ENCODE assay signal across 16 cellular contexts in the genomic region with DNA sequence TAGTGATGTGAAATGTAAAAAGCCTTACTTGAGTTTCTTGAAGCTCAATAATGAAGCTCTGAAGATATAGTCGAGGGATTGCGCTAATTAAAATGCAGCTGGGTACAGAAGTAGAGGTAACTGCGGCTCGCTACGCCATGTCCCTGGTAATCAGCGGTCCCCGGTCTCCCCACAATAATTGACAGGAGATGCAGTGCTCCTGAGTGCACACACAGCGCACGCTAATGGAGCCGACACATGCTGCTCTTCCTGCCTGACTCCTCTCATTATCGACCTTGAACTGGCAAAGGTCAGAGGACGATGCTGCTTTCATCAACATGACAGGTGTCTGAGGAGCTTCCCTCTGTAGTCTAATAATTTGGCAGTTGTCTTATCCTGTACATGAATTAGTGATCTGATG.
DNase-seq lines count a peak whose midpoint lies in the region; ATAC-seq and TF ChIP-seq lines count a peak whose summit lies in the region.
"Had no signal": no experiment of that assay in that cellular context is flagged by ENCODE, and none has a peak within 500 bp of the region (broad histone marks: within the 10 kb centered on the region; RNA-seq: fewer than 3 reads in every experiment).

No MANE protein-coding gene starts in this region.

- H3K27me3 ChIP-seq in GM23338 (ENCODE audit: insufficient read depth): no peaks in the 10 kb centered on the region
- no peaks in the 10 kb centered on the region for H3K27me3 ChIP-seq in HUES6 (ENCODE audit: control insufficient read depth, insufficient read depth, low read length)
- H3K27me3 ChIP-seq in neuronal stem cell (ENCODE audit: control insufficient read depth in 3 of 3, insufficient read depth in 3 of 3, low read depth in 1 of 3, low read length in 3 of 3): no peaks in the 10 kb centered on the region

- no peak overlapping the region for H3K4me3 Mint-ChIP-seq in GM23338
- H3K4me3 Mint-ChIP-seq in glutamatergic neuron (ENCODE audit: unreplicated experiment): no peak overlapping the region
- H3K4me3 Mint-ChIP-seq: B cell; CD4-positive, alpha-beta T cell had no signal

- TF ChIP-seq CTCF in GM23338 (conservative IDR thresholded peaks at IDR 0.05; ENCODE audit: low read depth in 2 of 2) (no peak), glutamatergic neuron (IDR thresholded peaks at IDR 0.05; ENCODE audit: partially characterized antibody, unreplicated experiment) (no peak)

- peak; percentile 31; the same call in 2 of the 3 replicates for ATAC-seq in GM23338

- H3K4me1 Mint-ChIP-seq in GM23338 (peaks cover 50% of the 10 kb centered on the region), glutamatergic neuron (ENCODE audit: low read depth, unreplicated experiment) (peaks cover 8% of the 10 kb centered on the region)
- H3K4me1 Mint-ChIP-seq: B cell had no signal

- peak overlapping the region; percentile 62 for H3K18ac ChIP-seq in neuronal stem cell (ENCODE audit: low read length)

- H3K4me1 ChIP-seq in GM23338 (ENCODE audit: insufficient read depth) (peaks cover 48% of the 10 kb centered on the region), HUES6 (ENCODE audit: control insufficient read depth, insufficient read depth, low read length) (peaks cover 30% of the 10 kb centered on the region), neuronal stem cell (ENCODE audit: control insufficient read depth in 2 of 2, insufficient read depth in 1 of 2, low read depth in 1 of 2, low read length in 2 of 2) (peaks cover 6 to 16% of the 10 kb centered on the region in 2 donors)

- H3K9me3 ChIP-seq in HUES6 (ENCODE audit: control insufficient read depth, insufficient read depth, low read depth, low read length) (no peaks in the 10 kb centered on the region), neuronal stem cell (replicated peaks in 1 of 2; ENCODE audit: control insufficient read depth in 2 of 2, insufficient read depth in 1 of 2, low read depth in 1 of 2, low read length in 2 of 2) (no peaks in the 10 kb centered on the region)
- H3K9me3 ChIP-seq: HAP-1 had no signal

- H3K4me2 ChIP-seq in GM23338 (peak overlapping the region; percentile 31), neuronal stem cell (ENCODE audit: insufficient read depth, low read length, poor library complexity, severe bottlenecking) (no peak overlapping the region)

- H2BK12ac ChIP-seq in neuronal stem cell (ENCODE audit: low read length): no peak overlapping the region

- peak overlapping the region; percentile 33 for H3K9ac ChIP-seq in HUES6 (ENCODE audit: low read length)
- no peak overlapping the region for H3K9ac ChIP-seq in neuronal stem cell (ENCODE audit: low read depth, low read length, poor library complexity)

- no peak overlapping the region for H4K91ac ChIP-seq in neuronal stem cell (ENCODE audit: low read depth, low read length, poor library complexity)

- H3K79me2 ChIP-seq in GM23338 (replicated peaks; ENCODE audit: insufficient read depth): no peaks in the 10 kb centered on the region

- H3K27ac Mint-ChIP-seq in GM23338 (peak overlapping the region; percentile 83), glutamatergic neuron (ENCODE audit: unreplicated experiment) (no peak overlapping the region)
- H3K27ac Mint-ChIP-seq: B cell; CD4-positive, alpha-beta T cell had no signal

- H2BK120ac ChIP-seq in neuronal stem cell (ENCODE audit: low read depth, low read length): no peak overlapping the region

- no peaks in the 10 kb centered on the region for H3K9me2 ChIP-seq in GM23338 (ENCODE audit: insufficient read depth)

- H3K27me3 Mint-ChIP-seq in GM23338 (ENCODE audit: insufficient read depth, low read depth, poor library complexity): peaks cover 7% of the 10 kb centered on the region
- H3K27me3 Mint-ChIP-seq in glutamatergic neuron (ENCODE audit: unreplicated experiment): peaks cover 2% of the 10 kb centered on the region
- H3K27me3 Mint-ChIP-seq: B cell had no signal

- DNase-seq in GM23338 (ENCODE audit: low spot score) (peak; percentile 11), glutamatergic neuron (peak; percentile 26), neuronal stem cell (ENCODE audit: low spot score) (no peak), EL (no peak), caudate nucleus (lab: John Stamatoyannopoulos, UW) (no peak), DMS114 treated with DMSO at 0.1 percent for 48 hours (lab: John Stamatoyannopoulos, UW; ENCODE audit: unreplicated experiment) (no peak)
- DNase-seq: C1 segment of cervical spinal cord; Calu3; CD4-positive, alpha-beta T cell; DMS 273 treated with DMSO at 0.1 percent for 48 hours; DMS79; GOT3; IMR-90 had no signal

- no peaks in the 10 kb centered on the region; the same call in 1 of the 2 replicates for H3F3A ChIP-seq in GM23338 (replicated peaks; ENCODE audit: low read depth)

- no peaks in the 10 kb centered on the region for H3K79me1 ChIP-seq in neuronal stem cell (ENCODE audit: low read depth, low read length)

- no peak overlapping the region for H4K8ac ChIP-seq in neuronal stem cell (ENCODE audit: low read depth, low read length)

- no peak overlapping the region for H2BK5ac ChIP-seq in neuronal stem cell (ENCODE audit: low read length)

- H2AFZ ChIP-seq in GM23338: no peak overlapping the region
- H2AFZ ChIP-seq in neuronal stem cell (ENCODE audit: low read length): peak overlapping the region; percentile 2

- no peak overlapping the region for H3K14ac ChIP-seq in neuronal stem cell (ENCODE audit: low read length)

- H3K36me3 ChIP-seq in GM23338 (ENCODE audit: insufficient read depth) (no peaks in the 10 kb centered on the region), HUES6 (ENCODE audit: control insufficient read depth, insufficient read depth, low read length) (no peaks in the 10 kb centered on the region), neuronal stem cell (replicated peaks in 1 of 2; ENCODE audit: control insufficient read depth in 2 of 2, insufficient read depth in 2 of 2, low read length in 2 of 2) (no peaks in the 10 kb centered on the region)
- H3K36me3 ChIP-seq: HAP-1 had no signal

- H2BK15ac ChIP-seq in neuronal stem cell (ENCODE audit: low read length): no peak overlapping the region

- no CpG with 5 or more reads among the region's 12 CpGs for WGBS in neuronal stem cell (ENCODE audit: extremely low coverage in 2 of 2, insufficient read length in 2 of 2, insufficient replicate concordance in 1 of 2), 2 donors

- H3K36me3 Mint-ChIP-seq in GM23338 (ENCODE audit: low read depth) (peaks cover 6% of the 10 kb centered on the region; the same call in 2 of the 3 replicates), glutamatergic neuron (ENCODE audit: unreplicated experiment) (no peaks in the 10 kb centered on the region)

- H3K4me3 ChIP-seq in GM23338 (peak overlapping the region; percentile 10), HUES6 (ENCODE audit: low read depth, low read length) (peak overlapping the region; percentile 8; the same call in 1 of the 2 replicates), neuronal stem cell (ENCODE audit: low read length in 2 of 2) (no peak overlapping the region)
- H3K4me3 ChIP-seq: HAP-1 had no signal

- no peak overlapping the region for H3K23ac ChIP-seq in neuronal stem cell (ENCODE audit: low read depth, low read length, poor library complexity)

- H2AK5ac ChIP-seq in neuronal stem cell (ENCODE audit: low read depth, low read length): no peak overlapping the region

- peak overlapping the region; percentile 76 for H3K27ac ChIP-seq in GM23338 (ENCODE audit: low read depth)
- H3K27ac ChIP-seq in HUES6 (ENCODE audit: low read depth, low read length): peak overlapping the region; percentile 78
- H3K27ac ChIP-seq in neuronal stem cell (replicated peaks; ENCODE audit: low read length): no peak overlapping the region
- H3K27ac ChIP-seq in caudate nucleus (ENCODE audit: low read depth, low read length): no peak overlapping the region

- H3K9me3 Mint-ChIP-seq in GM23338: peaks cover under 1% of the 10 kb centered on the region; the same call in 2 of the 3 replicates
- peaks cover 4% of the 10 kb centered on the region for H3K9me3 Mint-ChIP-seq in glutamatergic neuron (ENCODE audit: unreplicated experiment)
- H3K9me3 Mint-ChIP-seq: CD4-positive, alpha-beta T cell had no signal

- H3K4ac ChIP-seq in neuronal stem cell (ENCODE audit: low read length): no peak overlapping the region

- no peaks in the 10 kb centered on the region for H4K20me1 ChIP-seq in GM23338 (replicated peaks; ENCODE audit: insufficient read depth)

TF ChIP-seq in GM23338, 12 proteins besides CTCF, POLR2A, EP300 and RAD21 (continues in another document):
- no peak for TF ChIP-seq POLR2AphosphoS5 (IDR thresholded peaks at IDR 0.05; ENCODE audit: low read depth)
- TF ChIP-seq, protein P1, sequence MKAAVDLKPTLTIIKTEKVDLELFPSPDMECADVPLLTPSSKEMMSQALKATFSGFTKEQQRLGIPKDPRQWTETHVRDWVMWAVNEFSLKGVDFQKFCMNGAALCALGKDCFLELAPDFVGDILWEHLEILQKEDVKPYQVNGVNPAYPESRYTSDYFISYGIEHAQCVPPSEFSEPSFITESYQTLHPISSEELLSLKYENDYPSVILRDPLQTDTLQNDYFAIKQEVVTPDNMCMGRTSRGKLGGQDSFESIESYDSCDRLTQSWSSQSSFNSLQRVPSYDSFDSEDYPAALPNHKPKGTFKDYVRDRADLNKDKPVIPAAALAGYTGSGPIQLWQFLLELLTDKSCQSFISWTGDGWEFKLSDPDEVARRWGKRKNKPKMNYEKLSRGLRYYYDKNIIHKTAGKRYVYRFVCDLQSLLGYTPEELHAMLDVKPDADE (IDR thresholded peaks at IDR 0.05): no peak
- TF ChIP-seq, protein P2, sequence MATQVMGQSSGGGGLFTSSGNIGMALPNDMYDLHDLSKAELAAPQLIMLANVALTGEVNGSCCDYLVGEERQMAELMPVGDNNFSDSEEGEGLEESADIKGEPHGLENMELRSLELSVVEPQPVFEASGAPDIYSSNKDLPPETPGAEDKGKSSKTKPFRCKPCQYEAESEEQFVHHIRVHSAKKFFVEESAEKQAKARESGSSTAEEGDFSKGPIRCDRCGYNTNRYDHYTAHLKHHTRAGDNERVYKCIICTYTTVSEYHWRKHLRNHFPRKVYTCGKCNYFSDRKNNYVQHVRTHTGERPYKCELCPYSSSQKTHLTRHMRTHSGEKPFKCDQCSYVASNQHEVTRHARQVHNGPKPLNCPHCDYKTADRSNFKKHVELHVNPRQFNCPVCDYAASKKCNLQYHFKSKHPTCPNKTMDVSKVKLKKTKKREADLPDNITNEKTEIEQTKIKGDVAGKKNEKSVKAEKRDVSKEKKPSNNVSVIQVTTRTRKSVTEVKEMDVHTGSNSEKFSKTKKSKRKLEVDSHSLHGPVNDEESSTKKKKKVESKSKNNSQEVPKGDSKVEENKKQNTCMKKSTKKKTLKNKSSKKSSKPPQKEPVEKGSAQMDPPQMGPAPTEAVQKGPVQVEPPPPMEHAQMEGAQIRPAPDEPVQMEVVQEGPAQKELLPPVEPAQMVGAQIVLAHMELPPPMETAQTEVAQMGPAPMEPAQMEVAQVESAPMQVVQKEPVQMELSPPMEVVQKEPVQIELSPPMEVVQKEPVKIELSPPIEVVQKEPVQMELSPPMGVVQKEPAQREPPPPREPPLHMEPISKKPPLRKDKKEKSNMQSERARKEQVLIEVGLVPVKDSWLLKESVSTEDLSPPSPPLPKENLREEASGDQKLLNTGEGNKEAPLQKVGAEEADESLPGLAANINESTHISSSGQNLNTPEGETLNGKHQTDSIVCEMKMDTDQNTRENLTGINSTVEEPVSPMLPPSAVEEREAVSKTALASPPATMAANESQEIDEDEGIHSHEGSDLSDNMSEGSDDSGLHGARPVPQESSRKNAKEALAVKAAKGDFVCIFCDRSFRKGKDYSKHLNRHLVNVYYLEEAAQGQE (IDR thresholded peaks at IDR 0.05; ENCODE audit: unreplicated experiment): no peak

Comparison
In these comparisons a context has a peak if more than half of its experiments do, and no peak if none do; other contexts are left out.
1. DNase-seq: peak in GM23338 (single experiment) and glutamatergic neuron (single experiment); none in neuronal stem cell (single experiment), EL (single experiment), caudate nucleus (0 of 61) and DMS114 treated with DMSO at 0.1 percent for 48 hours (single experiment).
2. H3K27ac ChIP-seq: peak in GM23338 (single experiment) and HUES6 (single experiment); none in neuronal stem cell (single experiment) and caudate nucleus (single experiment).
3. H3K4me3 ChIP-seq: peak in GM23338 (single experiment) and HUES6 (single experiment); none in neuronal stem cell (0 of 2).